8 cellular contexts compared by ENCODE assay signal in the genomic region with DNA sequence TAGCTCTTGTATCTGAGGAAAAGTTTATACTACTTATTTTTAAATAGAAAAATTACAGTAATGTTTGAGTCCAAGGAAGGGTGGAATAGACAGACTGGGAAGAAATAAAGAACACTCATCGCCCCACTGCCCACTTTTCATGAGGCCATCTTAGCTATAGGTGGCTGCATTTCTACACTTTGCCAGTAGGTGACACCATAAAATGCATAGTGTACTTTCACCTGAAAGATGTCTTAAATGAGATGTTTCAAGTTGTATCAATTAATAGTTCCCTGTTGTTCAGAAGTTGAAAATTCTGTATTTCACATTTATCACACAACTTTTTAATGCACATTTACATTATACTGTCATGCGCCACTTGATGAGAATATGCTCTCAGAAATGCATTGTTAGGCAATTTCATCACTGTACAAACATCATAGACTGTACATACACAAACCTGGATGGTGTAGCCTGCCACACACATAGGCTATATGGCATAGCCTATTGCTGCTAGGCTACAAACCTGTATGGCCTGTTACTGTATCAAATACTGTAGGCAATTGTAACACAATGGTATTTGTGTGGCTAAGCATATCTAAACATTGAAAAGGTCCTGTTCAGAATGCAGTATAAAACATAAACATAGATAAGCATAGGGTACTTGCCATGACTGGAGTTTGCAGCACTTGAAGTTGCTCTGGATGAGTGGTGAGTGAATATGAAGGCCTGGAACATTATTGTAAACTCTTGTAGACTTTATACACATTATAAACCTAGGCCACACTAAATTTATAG. TPM values are rescaled to one million over a fixed set of nuclear protein-coding genes. Genes with fewer than 3 reads are reported as not detected.
DNase-seq lines count a peak whose midpoint lies in the region; ATAC-seq and TF ChIP-seq lines count a peak whose summit lies in the region.

No MANE protein-coding gene starts in this region.

- POLR2A ChIA-PET in HEK293T (lab: Yijun Ruan, JAX), result no interaction called here
- POLR2A ChIA-PET in RWPE1 (lab: Yijun Ruan, JAX; ENCODE audit: low non-redundant PET), result no interaction called here

- WGBS in sigmoid colon, 2 donors, result 95 to 96% methylated on average over 2 of the region's 2 CpGs

- H3K27ac ChIP-seq in RWPE1 (no peak overlapping the region), sigmoid colon (no peak overlapping the region)

- intact Hi-C loops in sigmoid colon (cut with DNase I), result no loop called here

- ATAC-seq in GM18858 (IDR thresholded peaks at IDR 0.05; ENCODE audit: unreplicated experiment) (no peak), HG02885 (IDR thresholded peaks at IDR 0.05; ENCODE audit: poor library complexity, unreplicated experiment) (no peak), HG03432 (IDR thresholded peaks at IDR 0.05; ENCODE audit: unreplicated experiment) (no peak)

- CTCF ChIA-PET in HEK293T (lab: Yijun Ruan, JAX) (interaction anchor here (1.0 to 1.3 kb wide), 3 partner anchors 8 to 570 kb away, joined by 3 to 4 read pairs (median 4); no protein-coding TSS in a partner anchor), RWPE1 (lab: Yijun Ruan, JAX) (interaction anchor here (0.5 to 0.6 kb wide), 2 partner anchors 309 to 570 kb away, joined by 3 read pairs; no protein-coding TSS in a partner anchor)

- DNase-seq in EL (peak; percentile 18), HEK293T (ENCODE audit: extremely low spot score) (peak; percentile 12), RWPE1 (ENCODE audit: low spot score) (peak; percentile 1), fibroblast of villous mesenchyme (ENCODE audit: low read depth) (peak; percentile 45), sigmoid colon (no peak)

- TF ChIP-seq CTCF in RWPE1 (conservative IDR thresholded peaks at IDR 0.05; ENCODE audit: low read depth) (peak; percentile 54), fibroblast of villous mesenchyme (IDR thresholded peaks at IDR 0.05; ENCODE audit: insufficient read depth, low read depth, low read length) (peak; percentile 72), sigmoid colon (IDR thresholded peaks at IDR 0.05) (peak in 3 of 4 experiments; percentile 17 to 50 (median 32))

- H3K36me3 ChIP-seq in sigmoid colon, result no peaks in the 10 kb centered on the region

- H3K9me3 ChIP-seq in sigmoid colon, result no peaks in the 10 kb centered on the region

- no peaks in the 10 kb centered on the region for H3K27me3 ChIP-seq in sigmoid colon

- no peak overlapping the region for H3K4me3 ChIP-seq in fibroblast of villous mesenchyme (ENCODE audit: low read depth, low read length)
- no peak overlapping the region for H3K4me3 ChIP-seq in sigmoid colon

- no peaks in the 10 kb centered on the region for H3K4me1 ChIP-seq in sigmoid colon

- TF ChIP-seq POLR2A in sigmoid colon (IDR thresholded peaks at IDR 0.05), result no peak

- no peak for TF ChIP-seq EP300 in sigmoid colon (IDR thresholded peaks at IDR 0.05)

TF ChIP-seq in HEK293T, 16 proteins besides CTCF, POLR2A, EP300 and RAD21:
- TF ChIP-seq CTBP1 (IDR thresholded peaks at IDR 0.05; ENCODE audit: borderline replicate concordance), result no peak
- TF ChIP-seq FOXA1 (IDR thresholded peaks at IDR 0.05), result no peak
- TF ChIP-seq ZNF384 (IDR thresholded peaks at IDR 0.05), result no peak
- no peak for TF ChIP-seq NFRKB (IDR thresholded peaks at IDR 0.05)
- TF ChIP-seq FOXK2 (IDR thresholded peaks at IDR 0.05), result no peak
- no peak for TF ChIP-seq ELF4 (IDR thresholded peaks at IDR 0.05)
- no peak for TF ChIP-seq SP1 (IDR thresholded peaks at IDR 0.05)
- TF ChIP-seq BHLHE40 (IDR thresholded peaks at IDR 0.05; ENCODE audit: borderline replicate concordance), result no peak
- TF ChIP-seq L3MBTL2 (conservative IDR thresholded peaks at IDR 0.05), result no peak
- TF ChIP-seq FOXM1 (IDR thresholded peaks at IDR 0.05; ENCODE audit: borderline replicate concordance), result no peak
- no peak for TF ChIP-seq HDGF (IDR thresholded peaks at IDR 0.05; ENCODE audit: borderline replicate concordance)
- no peak for TF ChIP-seq TARDBP (IDR thresholded peaks at IDR 0.05)
TF ChIP-seq in HEK293T: peak in this region for 0.

RNA-seq across cellular contexts. Expression of a gene that starts 27.5 kb away (rescaled TPM):
- total RNA-seq in fibroblast of villous mesenchyme (not detected in 2 replicates), sigmoid colon (not detected)
- under 1 TPM in 1 of 3 donors, not detected in 2; 0.26 TPM for polyA plus RNA-seq in sigmoid colon

RNA-seq across cellular contexts. Expression of a gene that starts 50.1 kb away (rescaled TPM):
- total RNA-seq in fibroblast of villous mesenchyme (8.7 and 13.0 TPM in 2 replicates), sigmoid colon (1 to 10 TPM; 1.8 to 2.3 (median 1.9) TPM)
- polyA plus RNA-seq in sigmoid colon, result 1 to 10 TPM; 1.2 to 7.9 (median 6.0) TPM

RNA-seq across cellular contexts. Expression of a gene that starts 50.2 kb away (rescaled TPM):
- total RNA-seq in fibroblast of villous mesenchyme, result 28.3 and 39.3 TPM in 2 replicates
- 10 to 100 TPM; 16.1 to 24.3 (median 18.6) TPM for total RNA-seq in sigmoid colon
- 10 to 100 TPM; 12.0 to 30.2 (median 22.2) TPM for polyA plus RNA-seq in sigmoid colon
